In genomic region chr17:42674755-42675347, GRCh38 we compare ENCODE assay signal across 8 cellular contexts. TPM values are rescaled to one million over a fixed set of nuclear protein-coding genes. Genes with fewer than 3 reads are reported as not detected.
A peak's percentile ranks its signal among the peaks of the same experiment; 100 is the strongest.
DNase-seq lines count a peak whose midpoint lies in the region; ATAC-seq and TF ChIP-seq lines count a peak whose summit lies in the region.

No MANE protein-coding gene starts in this region.

- intact Hi-C loops in mammary epithelial cell (cut with micrococcal nuclease), result loop anchor here (1.0 kb wide), 1 partner anchor 66 kb away; the partner anchor contains the start of genes RETREG3 and TUBG1

- 6% methylated on average over 5 of the region's 9 CpGs for WGBS in mammary epithelial cell (ENCODE audit: low coverage, missing lambda C conversion rate)

- no peak for TF ChIP-seq CTCF in BJ (IDR thresholded peaks at IDR 0.05; ENCODE audit: insufficient read depth, low read depth, low read length)
- TF ChIP-seq CTCF in KMS-11 (conservative IDR thresholded peaks at IDR 0.05; ENCODE audit: low read depth, low read length), result no peak
- no peak for TF ChIP-seq CTCF in mammary epithelial cell (conservative IDR thresholded peaks at IDR 0.05 in 1 of 2, IDR thresholded peaks at IDR 0.05 in 1 of 2; ENCODE audit: extremely low read depth in 1 of 2, insufficient read depth in 1 of 2, low read depth in 1 of 2, low read length in 2 of 2)

- POLR2A ChIA-PET in BJ (lab: Charles Lee), result no interaction called here

- dilution Hi-C loops in mammary epithelial cell (cut with HindIII; ENCODE audit: low sequenced_read_pairs), result no loop called here

- H3K4me3 ChIP-seq in BJ (ENCODE audit: low read depth, low read length) (peak overlapping the region; percentile 83), KMS-11 (IDR thresholded peaks at IDR 0.05; ENCODE audit: insufficient read depth, low read depth, low read length) (no peak overlapping the region), mammary epithelial cell (replicated peaks in 1 of 3; ENCODE audit: insufficient read depth in 1 of 3, low read depth in 2 of 3, low read length in 3 of 3) (peak overlapping the region; percentile 79 to 89 (median 89)), muscle layer of duodenum (ENCODE audit: low read depth in 1 of 2, low read length in 2 of 2) (peak overlapping the region; percentile 78 to 93)
- no peak overlapping the region for H3K4me3 ChIP-seq in effector memory CD4-positive, alpha-beta T cell (ENCODE audit: insufficient read depth, low read depth, low read length, poor library complexity, severe bottlenecking)

- peaks cover 62% of the 10 kb centered on the region for H3K79me2 ChIP-seq in KMS-11 (ENCODE audit: insufficient read depth, low read depth)
- H3K79me2 ChIP-seq in mammary epithelial cell (ENCODE audit: insufficient read depth, low read length), result peaks cover 28% of the 10 kb centered on the region

- ATAC-seq in HG03442 (IDR thresholded peaks at IDR 0.05; ENCODE audit: unreplicated experiment), result no peak

- H2AFZ ChIP-seq in KMS-11 (ENCODE audit: low read depth) (no peak overlapping the region), mammary epithelial cell (ENCODE audit: low read depth, low read length) (no peak overlapping the region)

- H3K27ac ChIP-seq in KMS-11 (peak overlapping the region; percentile 52; the same call in 1 of the 2 replicates), mammary epithelial cell (ENCODE audit: insufficient read depth, low read depth, low read length) (no peak overlapping the region), muscle layer of duodenum (ENCODE audit: low read length) (peak overlapping the region; percentile 58)
- H3K27ac ChIP-seq in effector memory CD4-positive, alpha-beta T cell (ENCODE audit: insufficient read depth, low read length, poor library complexity, severe bottlenecking), result no peak overlapping the region

- no peaks in the 10 kb centered on the region for H3K9me3 ChIP-seq in mammary epithelial cell (replicated peaks; ENCODE audit: insufficient read depth, low read length)
- no peaks in the 10 kb centered on the region for H3K9me3 ChIP-seq in muscle layer of duodenum (ENCODE audit: control insufficient read depth in 1 of 2, low read length in 2 of 2)
- no peaks in the 10 kb centered on the region for H3K9me3 ChIP-seq in effector memory CD4-positive, alpha-beta T cell (ENCODE audit: control insufficient read depth, low read length)

- in situ Hi-C loops in mammary epithelial cell (cut with MboI; ENCODE audit: low sequenced_read_pairs in 2 of 2), result no loop called here

- H4K20me1 ChIP-seq in KMS-11 (ENCODE audit: insufficient read depth) (no peaks in the 10 kb centered on the region), mammary epithelial cell (ENCODE audit: insufficient read depth, low read length) (no peaks in the 10 kb centered on the region)

- no TSS peak for BruUV-seq in mammary epithelial cell (replicated peaks; lab: Mats Ljungman, UMichigan)

- H3K27me3 ChIP-seq in BJ (ENCODE audit: control insufficient read depth, insufficient read depth, low read length) (no peaks in the 10 kb centered on the region), KMS-11 (ENCODE audit: insufficient read depth, low read depth) (no peaks in the 10 kb centered on the region), mammary epithelial cell (ENCODE audit: insufficient read depth, low read length) (no peaks in the 10 kb centered on the region), muscle layer of duodenum (ENCODE audit: low read depth, low read length) (no peaks in the 10 kb centered on the region)
- H3K27me3 ChIP-seq in effector memory CD4-positive, alpha-beta T cell (replicated peaks; ENCODE audit: control insufficient read depth, insufficient read depth, low read length, poor library complexity, severe bottlenecking), result peaks cover 48% of the 10 kb centered on the region

- H3K36me3 ChIP-seq in BJ (ENCODE audit: control insufficient read depth, insufficient read depth, low read length) (peaks cover 24% of the 10 kb centered on the region), KMS-11 (ENCODE audit: insufficient read depth) (peaks cover 6% of the 10 kb centered on the region), mammary epithelial cell (ENCODE audit: insufficient read depth, low read length) (no peaks in the 10 kb centered on the region), muscle layer of duodenum (ENCODE audit: control insufficient read depth in 1 of 2, insufficient read depth in 2 of 2, low read length in 2 of 2) (peaks cover 6 to 30% of the 10 kb centered on the region in 2 donors)
- H3K36me3 ChIP-seq in effector memory CD4-positive, alpha-beta T cell (ENCODE audit: control insufficient read depth, insufficient read depth, low read length), result no peaks in the 10 kb centered on the region

- H3K4me2 ChIP-seq in KMS-11 (peak overlapping the region; percentile 95), mammary epithelial cell (ENCODE audit: insufficient read depth, low read depth, low read length) (peak overlapping the region; percentile 98)

- H3K9ac ChIP-seq in KMS-11 (peak overlapping the region; percentile 70), mammary epithelial cell (ENCODE audit: insufficient read depth, low read length) (no peak overlapping the region)

- DNase-seq in BJ (ENCODE audit: low read depth) (no peak), mammary epithelial cell (no peak), SK-N-DZ (ENCODE audit: low spot score) (no peak)
- no peak for DNase-seq in effector memory CD4-positive, alpha-beta T cell
- DNase-seq in activated T-cell treated with anti-CD3 and anti-CD28 coated beads, Interleukin-2, amount 50 U/mL, for 1 hour, result no peak

- H3K4me1 ChIP-seq in KMS-11 (ENCODE audit: low read depth, poor library complexity, severe bottlenecking) (peaks cover 15% of the 10 kb centered on the region), mammary epithelial cell (ENCODE audit: insufficient read depth, low read length) (peaks cover 66% of the 10 kb centered on the region), muscle layer of duodenum (ENCODE audit: control insufficient read depth in 1 of 2, insufficient read depth in 2 of 2, low read length in 2 of 2) (peaks cover 14 to 46% of the 10 kb centered on the region in 2 donors)
- H3K4me1 ChIP-seq in effector memory CD4-positive, alpha-beta T cell (ENCODE audit: control insufficient read depth, insufficient read depth, low read length, poor library complexity, severe bottlenecking), result peaks cover 63% of the 10 kb centered on the region

- CTCF ChIA-PET in BJ (lab: Yijun Ruan, JAX), result interaction anchor here (0.6 to 5.3 kb wide), 7 partner anchors 7 to 97 kb away, joined by 3 to 30 read pairs (median 8); partner anchors contain the start of genes PSMC3IP and TUBG2
- CTCF ChIA-PET in mammary epithelial cell (lab: Charles Lee; ENCODE audit: low non-redundant PET), result interaction anchor here (0.6 kb wide), 1 partner anchor 96 kb away, joined by 4 read pairs; no protein-coding TSS in a partner anchor

RNA-seq across cellular contexts. Expression of gene PLEKHH3, which starts 1.9 kb away (rescaled TPM):
- polyA plus RNA-seq in BJ (2011; rRNA removed) (5.6 and 9.1 TPM in 2 replicates), mammary epithelial cell (5.8 TPM)
- polyA minus RNA-seq in BJ (2011; rRNA and poly(A)+ RNA removed), result 3.7 and 3.9 TPM in 2 replicates
- total RNA-seq in mammary epithelial cell, result 10 to 100 TPM; 22.1 to 22.7 TPM
- polyA minus RNA-seq in mammary epithelial cell, result 1.9 TPM
- 23.6 and 40.7 TPM in 2 replicates for polyA plus RNA-seq in SK-N-DZ (2014; cell fraction: cytosol; rRNA removed)
- polyA plus RNA-seq in SK-N-DZ (2014; cell fraction: nucleus; rRNA removed), result 63.4 and 64.3 TPM in 2 replicates

RNA-seq across cellular contexts. Expression of gene CCR10, which starts 6.8 kb away (rescaled TPM):
- polyA plus RNA-seq in BJ (2011; rRNA removed) (0.91 and 2.3 TPM in 2 replicates), mammary epithelial cell (0.14 TPM)
- polyA minus RNA-seq in BJ (2011; rRNA and poly(A)+ RNA removed), result 0.38 and 0.57 TPM in 2 replicates
- under 1 TPM in 1 of 2 donors, not detected in 1; 0.21 TPM for total RNA-seq in mammary epithelial cell
- polyA minus RNA-seq in mammary epithelial cell, result not detected
- 35.0 and 43.0 TPM in 2 replicates for polyA plus RNA-seq in SK-N-DZ (2014; cell fraction: cytosol; rRNA removed)
- 23.4 and 33.9 TPM in 2 replicates for polyA plus RNA-seq in SK-N-DZ (2014; cell fraction: nucleus; rRNA removed)

RNA-seq across cellular contexts. Expression of gene CNTNAP1, which starts 7.5 kb away (rescaled TPM):
- polyA plus RNA-seq in BJ (2011; rRNA removed) (51.8 and 90.6 TPM in 2 replicates), mammary epithelial cell (2.3 TPM)
- 24.6 and 25.6 TPM in 2 replicates for polyA minus RNA-seq in BJ (2011; rRNA and poly(A)+ RNA removed)
- 1 to 10 TPM in 1 of 2 donors, under 1 TPM in 1; 0.50 to 4.5 TPM for total RNA-seq in mammary epithelial cell
- polyA minus RNA-seq in mammary epithelial cell, result 4.4 TPM
- 7.9 and 10.8 TPM in 2 replicates for polyA plus RNA-seq in SK-N-DZ (2014; cell fraction: cytosol; rRNA removed)
- 64.4 and 94.2 TPM in 2 replicates for polyA plus RNA-seq in SK-N-DZ (2014; cell fraction: nucleus; rRNA removed)

RNA-seq across cellular contexts. Expression of gene TUBG2, which starts 15.8 kb away (rescaled TPM):
- 11.4 and 15.1 TPM in 2 replicates for polyA plus RNA-seq in BJ (2011; rRNA removed)
- 7.2 and 9.4 TPM in 2 replicates for polyA minus RNA-seq in BJ (2011; rRNA and poly(A)+ RNA removed)
- total RNA-seq in mammary epithelial cell, result 10 to 100 TPM; 12.3 to 34.8 TPM
- 24.6 TPM for polyA plus RNA-seq in mammary epithelial cell
- 23.5 TPM for polyA minus RNA-seq in mammary epithelial cell
- polyA plus RNA-seq in SK-N-DZ (2014; cell fraction: cytosol; rRNA removed), result 13.0 and 26.2 TPM in 2 replicates
- 47.1 and 58.4 TPM in 2 replicates for polyA plus RNA-seq in SK-N-DZ (2014; cell fraction: nucleus; rRNA removed)

Comparison
In these comparisons a context has a peak if more than half of its experiments do, and no peak if none do; other contexts are left out.
1. H3K4me3 ChIP-seq: peak in BJ (single experiment), mammary epithelial cell (3 of 3) and muscle layer of duodenum (2 of 2); none in KMS-11 (single experiment) and effector memory CD4-positive, alpha-beta T cell (single experiment).
2. H3K27ac ChIP-seq: peak in KMS-11 (single experiment) and muscle layer of duodenum (single experiment); none in mammary epithelial cell (single experiment) and effector memory CD4-positive, alpha-beta T cell (single experiment).
3. RNA of gene CNTNAP1, which starts 7.5 kb away (polyA plus RNA-seq): 51.8 to 90.6 TPM in BJ; 2.3 TPM in mammary epithelial cell (single experiment); every median in the first group is over 10 times any median in the second.